Comparison of ENCODE assay signal across 10 cellular contexts in the genomic region with DNA sequence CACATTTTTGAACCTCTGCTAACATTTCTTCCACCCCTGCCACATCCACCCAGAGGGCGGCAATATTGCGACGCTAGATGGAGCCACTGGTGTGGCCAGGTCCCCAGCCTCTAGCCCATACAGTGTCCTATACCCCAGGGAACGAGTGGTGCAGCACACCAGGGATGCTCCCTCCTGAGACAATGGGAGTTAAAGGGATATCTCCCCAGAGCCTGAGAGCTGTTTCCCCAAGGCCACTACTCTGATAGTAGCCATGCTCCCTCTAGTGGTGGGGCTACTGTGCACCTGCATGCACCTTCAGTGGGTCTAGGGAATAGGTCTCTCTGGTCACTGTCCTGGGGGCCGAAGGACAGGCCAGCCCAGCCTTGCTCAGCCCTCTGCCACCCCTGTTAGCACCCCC.
DNase-seq lines count a peak whose midpoint lies in the region; ATAC-seq, FAIRE-seq and TF ChIP-seq lines count a peak whose summit lies in the region.
"Had no signal": no experiment of that assay in that cellular context is flagged by ENCODE, and none has a peak within 500 bp of the region (broad histone marks: within the 10 kb centered on the region; RNA-seq: fewer than 3 reads in every experiment).

No MANE protein-coding gene starts in this region.

- POLR2A ChIA-PET in H1 (lab: Charles Lee; ENCODE audit: partially characterized antibody), result no interaction called here

- H4K5ac ChIP-seq in H1 (ENCODE audit: insufficient read length, low read depth, low read length), result no peak overlapping the region

- no peak overlapping the region; the same call in 1 of the 2 replicates for H2BK5ac ChIP-seq in H1 (ENCODE audit: low read depth, low read length)

- H3K14ac ChIP-seq in H1 (ENCODE audit: insufficient read length), result no peak overlapping the region

- no peaks in the 10 kb centered on the region for H3K27me3 Mint-ChIP-seq in effector memory CD8-positive, alpha-beta T cell

- H2BK12ac ChIP-seq in H1 (ENCODE audit: low read depth, low read length), result no peak overlapping the region

- H3K4me2 ChIP-seq in H1 (ENCODE audit: insufficient read depth in 1 of 2, low read depth in 2 of 2, low read length in 2 of 2), result no peak overlapping the region
- H3K4me2 ChIP-seq: BLaER1 treated with 17β-estradiol and CSF1 and Interleukin-3, amounts not matched to agents 10 nM and 100 nM had no signal

- H2BK20ac ChIP-seq in H1 (ENCODE audit: low read length), result no peak overlapping the region

- no peak overlapping the region for H3K56ac ChIP-seq in H1 (replicated peaks; ENCODE audit: insufficient read length, low read depth, low read length)

- no peaks in the 10 kb centered on the region for H3K4me1 Mint-ChIP-seq in effector memory CD8-positive, alpha-beta T cell (ENCODE audit: low read depth in 2 of 2)

- TF ChIP-seq EP300 in H1 (IDR thresholded peaks at IDR 0.05; ENCODE audit: borderline replicate concordance in 1 of 2, low read depth in 2 of 2, low read length in 2 of 2), result no peak

- no peak overlapping the region for H3K27ac Mint-ChIP-seq in effector memory CD8-positive, alpha-beta T cell

- no peak overlapping the region for H2BK120ac ChIP-seq in H1 (replicated peaks; ENCODE audit: low read depth, low read length)

- H3K9me3 ChIP-seq in H1 (ENCODE audit: insufficient read depth in 2 of 2, low read depth in 1 of 2, low read length in 1 of 2), result no peaks in the 10 kb centered on the region

- peak; percentile 87 for FAIRE-seq in H1 (lab: Jason Lieb, UNC)
- FAIRE-seq: TTC549 had no signal

- no peak overlapping the region for H4K91ac ChIP-seq in H1 (replicated peaks; ENCODE audit: insufficient read length, low read length)

- H3K27me3 ChIP-seq in H1 (replicated peaks in 1 of 4; ENCODE audit: control insufficient read depth in 3 of 4, extremely low read depth in 1 of 4, insufficient read depth in 3 of 4, low read length in 3 of 4), result no peaks in the 10 kb centered on the region
- H3K27me3 ChIP-seq: BLaER1 treated with 17β-estradiol and CSF1 and Interleukin-3, amounts not matched to agents 10 nM and 100 nM had no signal

- WGBS in H1 (ENCODE audit: extremely low coverage in 1 of 2, insufficient coverage in 1 of 2, insufficient read length in 1 of 2, insufficient replicate concordance in 2 of 2, low coverage in 1 of 2, low lambda C conversion rate in 2 of 2, missing lambda C conversion rate in 1 of 2), 2 experiments, result 48% methylated on average over 5 of the region's 5 CpGs; no CpG with 5 or more reads in 1 of the 2 experiments

- no peaks in the 10 kb centered on the region for H3K79me1 ChIP-seq in H1 (ENCODE audit: low read depth, low read length)

- H3K4me3 ChIP-seq in H1 (ENCODE audit: extremely low read depth in 1 of 4, insufficient read depth in 2 of 4, low read depth in 3 of 4, low read length in 4 of 4), result no peak overlapping the region
- H3K4me3 ChIP-seq: BLaER1 treated with 17β-estradiol and CSF1 and Interleukin-3, amounts not matched to agents 10 nM and 100 nM had no signal

- H4K8ac ChIP-seq in H1 (ENCODE audit: extremely low read depth, insufficient read depth, low read length), result no peak overlapping the region

- peaks cover 7 to 12% of the 10 kb centered on the region in 2 donors for H3K9me3 Mint-ChIP-seq in effector memory CD8-positive, alpha-beta T cell

- H2AK5ac ChIP-seq in H1 (ENCODE audit: low read depth, low read length), result no peak overlapping the region

- no peaks in the 10 kb centered on the region for H3K79me2 ChIP-seq in H1 (ENCODE audit: control insufficient read depth in 1 of 2, insufficient read depth in 2 of 2, low read length in 2 of 2)

- TF ChIP-seq CTCF in H1 (IDR thresholded peaks at IDR 0.05; ENCODE audit: control extremely low read depth in 1 of 3, insufficient read depth in 1 of 3, low read depth in 1 of 3, low read length in 3 of 3), result peak; percentile 80 to 93 (median 88)

- peak; percentile 28 for DNase-seq in NCI-H345 (lab: John Stamatoyannopoulos, UW)
- no peak for DNase-seq in NCI-H345 treated with DMSO at 0.1 percent for 48 hours (lab: John Stamatoyannopoulos, UW; ENCODE audit: unreplicated experiment)
- peak; percentile 39 for DNase-seq in NCI-H2029 treated with DMSO at 0.1 percent for 48 hours (lab: John Stamatoyannopoulos, UW)
- peak; percentile 66 to 84 for DNase-seq in H1 (ENCODE audit: low read depth in 1 of 2, low spot score in 2 of 2)
- DNase-seq in stimulated activated CD8-positive, alpha-beta memory T cell treated with anti-CD3 and anti-CD28 coated beads, Interleukin-4, amount 100 ng/mL, for 48 hours, result peak; percentile 24
- no peak for DNase-seq in effector memory CD8-positive, alpha-beta T cell

- no peak overlapping the region for H3K4ac ChIP-seq in H1 (replicated peaks; ENCODE audit: insufficient read length, low read depth, low read length)

- H3K27ac ChIP-seq in H1 (ENCODE audit: low read depth, low read length), result no peak overlapping the region
- H3K27ac ChIP-seq: BLaER1 treated with 17β-estradiol and CSF1 and Interleukin-3, amounts not matched to agents 10 nM and 100 nM had no signal

- H3K4me1 ChIP-seq in H1 (replicated peaks in 1 of 4; ENCODE audit: control insufficient read depth in 3 of 4, insufficient read depth in 4 of 4, low read length in 3 of 4), result no peaks in the 10 kb centered on the region
- H3K4me1 ChIP-seq: BLaER1 treated with 17β-estradiol and CSF1 and Interleukin-3, amounts not matched to agents 10 nM and 100 nM had no signal

- H4K20me1 ChIP-seq in H1 (replicated peaks in 1 of 2; ENCODE audit: control insufficient read depth in 1 of 2, insufficient read depth in 2 of 2, low read length in 2 of 2), result peaks cover 0 to 2% of the 10 kb centered on the region in 2 experiments
- H4K20me1 ChIP-seq: BLaER1 treated with 17β-estradiol and CSF1 and Interleukin-3, amounts not matched to agents 10 nM and 100 nM had no signal

- H3K23ac ChIP-seq in H1 (ENCODE audit: insufficient read length), result no peak overlapping the region

- H2BK15ac ChIP-seq in H1 (ENCODE audit: low read length), result no peak overlapping the region

- no peak overlapping the region for H3K4me3 Mint-ChIP-seq in effector memory CD8-positive, alpha-beta T cell

- TF ChIP-seq RAD21 in H1 (IDR thresholded peaks at IDR 0.05 in 1 of 2, conservative IDR thresholded peaks at IDR 0.05 in 1 of 2; ENCODE audit: low read depth in 2 of 2, low read length in 2 of 2), result peak; percentile 86

- H3K36me3 ChIP-seq in H1 (ENCODE audit: control insufficient read depth in 2 of 4, insufficient read depth in 4 of 4, low read length in 3 of 4), result no peaks in the 10 kb centered on the region
- H3K36me3 ChIP-seq: BLaER1 treated with 17β-estradiol and CSF1 and Interleukin-3, amounts not matched to agents 10 nM and 100 nM had no signal

- no peaks in the 10 kb centered on the region for H3K23me2 ChIP-seq in H1 (ENCODE audit: low read depth, low read length)

- peak; percentile 49 for ATAC-seq in GM19468 (IDR thresholded peaks at IDR 0.05; ENCODE audit: extremely low read depth, unreplicated experiment)
- ATAC-seq in effector memory CD8-positive, alpha-beta T cell (replicated peaks), result no peak
- no peak for ATAC-seq in HG02938 (IDR thresholded peaks at IDR 0.05; ENCODE audit: unreplicated experiment)

- no peak overlapping the region for H2AFZ ChIP-seq in H1 (ENCODE audit: low read length)

- no peak for TF ChIP-seq POLR2A in H1 (IDR thresholded peaks at IDR 0.05; ENCODE audit: control extremely low read depth in 1 of 2, low read depth in 2 of 2, low read length in 2 of 2)

- no peak overlapping the region for H3K18ac ChIP-seq in H1 (ENCODE audit: extremely low read depth, low read length)

- H3K9ac ChIP-seq in H1 (replicated peaks in 1 of 4; ENCODE audit: extremely low read depth in 1 of 4, low read depth in 3 of 4, low read length in 3 of 4), result no peak overlapping the region
- H3K9ac ChIP-seq: BLaER1 treated with 17β-estradiol and CSF1 and Interleukin-3, amounts not matched to agents 10 nM and 100 nM had no signal

- no peaks in the 10 kb centered on the region for H3K36me3 Mint-ChIP-seq in effector memory CD8-positive, alpha-beta T cell (ENCODE audit: insufficient read depth)

- CTCF ChIA-PET in H1 (lab: Charles Lee; ENCODE audit: partially characterized antibody), result interaction anchor here (0.6 to 1.9 kb wide), 29 partner anchors 10 to 1001 kb away, joined by 3 to 13 read pairs (median 3); no protein-coding TSS in a partner anchor

TF ChIP-seq in H1, 55 proteins besides CTCF, POLR2A, EP300 and RAD21:
- TF ChIP-seq HDAC2 (IDR thresholded peaks at IDR 0.05; ENCODE audit: borderline replicate concordance in 1 of 2, low read depth in 2 of 2, low read length in 2 of 2) (0 out of 4 replicates have a peak, but pooled peaks of 1 of the 2 experiments have one; percentile 39), YY1 (IDR thresholded peaks at IDR 0.05; ENCODE audit: low read depth, low read length) (no peak)

Comparison
In these comparisons a context has a peak if more than half of its experiments do, and no peak if none do; other contexts are left out.
1. DNase-seq: peak in NCI-H345 (single experiment), NCI-H2029 treated with DMSO at 0.1 percent for 48 hours (single experiment), H1 (2 of 2) and stimulated activated CD8-positive, alpha-beta memory T cell treated with anti-CD3 and anti-CD28 coated beads, Interleukin-4, amount 100 ng/mL, for 48 hours (single experiment); none in NCI-H345 treated with DMSO at 0.1 percent for 48 hours (single experiment) and effector memory CD8-positive, alpha-beta T cell (0 of 3).